In genomic region chr10:78203915-78204818, GRCh38 we compare ENCODE assay signal across 10 cellular contexts.
DNase-seq lines count a peak whose midpoint lies in the region; ATAC-seq and TF ChIP-seq lines count a peak whose summit lies in the region.
"Had no signal": no experiment of that assay in that cellular context is flagged by ENCODE, and none has a peak within 500 bp of the region (broad histone marks: within the 10 kb centered on the region; RNA-seq: fewer than 3 reads in every experiment).

No MANE protein-coding gene starts in this region.

- no peaks in the 10 kb centered on the region for H3K27me3 ChIP-seq in upper lobe of left lung
- no peaks in the 10 kb centered on the region for H3K27me3 ChIP-seq in esophagus muscularis mucosa

- H3K4me3 ChIP-seq in upper lobe of left lung (no peak overlapping the region), esophagus muscularis mucosa (no peak overlapping the region)
- H3K4me3 ChIP-seq: thoracic aorta had no signal

- 58 to 60% methylated on average over 9 of the region's 9 CpGs for WGBS in upper lobe of left lung, 2 donors
- WGBS in esophagus muscularis mucosa: 56% methylated on average over 9 of the region's 9 CpGs

- H3K36me3 ChIP-seq in upper lobe of left lung: no peaks in the 10 kb centered on the region
- H3K36me3 ChIP-seq in esophagus muscularis mucosa: no peaks in the 10 kb centered on the region
- H3K36me3 ChIP-seq: thoracic aorta had no signal

- TF ChIP-seq POLR2A in upper lobe of left lung (IDR thresholded peaks at IDR 0.05) (no peak), esophagus muscularis mucosa (IDR thresholded peaks at IDR 0.05; ENCODE audit: low read depth) (no peak)

- ATAC-seq in upper lobe of left lung (ENCODE audit: low FRiP score in 2 of 2): peak; percentile 26 to 56
- ATAC-seq in HG03571 (IDR thresholded peaks at IDR 0.05; ENCODE audit: unreplicated experiment): no peak

- intact Hi-C loops in esophagus muscularis mucosa (cut with DNase I): loop anchor here (10.0 kb wide), 1 partner anchor 251 kb away; no protein-coding TSS in a partner anchor

- DNase-seq in NCI-H82 (lab: John Stamatoyannopoulos, UW): peak; percentile 78
- DNase-seq in NCI-H82 treated with DMSO at 0.1 percent for 48 hours (lab: John Stamatoyannopoulos, UW; ENCODE audit: unreplicated experiment): no peak
- peak; percentile 56 for DNase-seq in NCI-H345 treated with DMSO at 0.1 percent for 48 hours (lab: John Stamatoyannopoulos, UW; ENCODE audit: unreplicated experiment)
- DNase-seq in foreskin melanocyte: peak; percentile 13
- no peak for DNase-seq in upper lobe of left lung
- DNase-seq in esophagus muscularis mucosa (ENCODE audit: extremely low spot score): no peak
- no peak for DNase-seq in effector CD4-positive, alpha-beta T cell
- DNase-seq: NCI-H524 had no signal

- H3K27ac ChIP-seq in upper lobe of left lung (no peak overlapping the region), esophagus muscularis mucosa (replicated peaks in 1 of 4) (no peak overlapping the region)
- H3K27ac ChIP-seq: thoracic aorta had no signal

- TF ChIP-seq CTCF in upper lobe of left lung (IDR thresholded peaks at IDR 0.05): no peak
- no peak for TF ChIP-seq CTCF in esophagus muscularis mucosa (IDR thresholded peaks at IDR 0.05)

- no peaks in the 10 kb centered on the region for H3K9me3 ChIP-seq in upper lobe of left lung
- H3K9me3 ChIP-seq in esophagus muscularis mucosa: no peaks in the 10 kb centered on the region
- H3K9me3 ChIP-seq: thoracic aorta had no signal

- TF ChIP-seq EP300 in upper lobe of left lung (IDR thresholded peaks at IDR 0.05) (no peak), esophagus muscularis mucosa (IDR thresholded peaks at IDR 0.05) (no peak)

- H3K4me1 ChIP-seq in upper lobe of left lung: peaks cover 0 to 9% (median 3%) of the 10 kb centered on the region in 4 donors
- H3K4me1 ChIP-seq in esophagus muscularis mucosa: peaks cover 0 to 10% (median 6%) of the 10 kb centered on the region in 4 donors

Comparison
In these comparisons a context has a peak if more than half of its experiments do, and no peak if none do; other contexts are left out.
1. DNase-seq: peak in NCI-H82 (single experiment), NCI-H345 treated with DMSO at 0.1 percent for 48 hours (single experiment) and foreskin melanocyte (single experiment); none in NCI-H82 treated with DMSO at 0.1 percent for 48 hours (single experiment), upper lobe of left lung (0 of 2), esophagus muscularis mucosa (single experiment) and effector CD4-positive, alpha-beta T cell (single experiment).